ENCODE assay signal across 7 cellular contexts in genomic region chr11:12673924-12674570, GRCh38. TPM values are rescaled to one million over a fixed set of nuclear protein-coding genes. Genes with fewer than 3 reads are reported as not detected.
DNase-seq lines count a peak whose midpoint lies in the region; ATAC-seq lines count a peak whose summit lies in the region.

TSS of gene TEAD1 (plus strand) at chr11:12674421.

- peak; percentile 84 to 98 for DNase-seq in NCI-H446 (lab: John Stamatoyannopoulos, UW)
- DNase-seq in activated CD4-positive, alpha-beta T cell treated with anti-CD3 and anti-CD28 coated beads, Interleukin-2, amount 50 U/mL, for 48 hours, result peak; percentile 85 to 89
- DNase-seq in left lobe of liver (ENCODE audit: low spot score), result peak; percentile 99
- DNase-seq in stimulated activated CD4-positive, alpha-beta T cell treated with anti-CD3 and anti-CD28 coated beads, Interleukin-1b, Interleukin-23, amount 100 ng/mL, for 4 hours (ENCODE audit: low read depth in 2 of 2), result peak; percentile 75 to 90

- peaks cover 4% of the 10 kb centered on the region for H3K4me1 Mint-ChIP-seq in dendritic cell treated with granulocyte-macrophage colony-stimulating factor and Interleukin-4, amounts not matched to agents 40 ng/mL and 50 ng/mL, for 4 days (ENCODE audit: low read depth)

- ATAC-seq in GM18873 (IDR thresholded peaks at IDR 0.05; ENCODE audit: low FRiP score, unreplicated experiment) (peak; percentile 68), HG03159 (IDR thresholded peaks at IDR 0.05; ENCODE audit: unreplicated experiment) (peak; percentile 83), left lobe of liver (peak; percentile 91)

- H3K9me3 Mint-ChIP-seq in dendritic cell treated with granulocyte-macrophage colony-stimulating factor and Interleukin-4, amounts not matched to agents 40 ng/mL and 50 ng/mL, for 4 days, result no peaks in the 10 kb centered on the region

- H3K4me3 Mint-ChIP-seq in dendritic cell treated with granulocyte-macrophage colony-stimulating factor and Interleukin-4, amounts not matched to agents 40 ng/mL and 50 ng/mL, for 4 days, result peak within 1 kb of the TSS; percentile 69

- intact Hi-C loops in dendritic cell treated with granulocyte-macrophage colony-stimulating factor and Interleukin-4, amounts not matched to agents 40 ng/mL and 50 ng/mL, for 4 days (cut with micrococcal nuclease), result no loop called here

- H3K27ac Mint-ChIP-seq in dendritic cell treated with granulocyte-macrophage colony-stimulating factor and Interleukin-4, amounts not matched to agents 40 ng/mL and 50 ng/mL, for 4 days, result no peak within 1 kb of the TSS

- peaks cover 62% of the 10 kb centered on the region for H3K27me3 Mint-ChIP-seq in dendritic cell treated with granulocyte-macrophage colony-stimulating factor and Interleukin-4, amounts not matched to agents 40 ng/mL and 50 ng/mL, for 4 days

- no peaks in the 10 kb centered on the region for H3K36me3 Mint-ChIP-seq in dendritic cell treated with granulocyte-macrophage colony-stimulating factor and Interleukin-4, amounts not matched to agents 40 ng/mL and 50 ng/mL, for 4 days (ENCODE audit: low read depth)

RNA-seq across cellular contexts. Expression of gene TEAD1, which starts in this region (rescaled TPM):
- total RNA-seq in left lobe of liver, result 29.6 TPM

Comparison
In these comparisons a context has a peak if more than half of its experiments do, and no peak if none do; other contexts are left out.
1. Peak in every context shown above with its lines: DNase-seq and ATAC-seq.